ENCODE assay signal across 1 cellular context in genomic region chr5:10272053-10272869, GRCh38.
TF ChIP-seq lines count a peak whose summit lies in the region.

No MANE protein-coding gene starts in this region.

TF ChIP-seq in WTC11, 78 proteins besides CTCF, POLR2A, EP300 and RAD21 (continued from another document):
- TF ChIP-seq ZNF425 (CRISPR knock-in tag; conservative IDR thresholded peaks at IDR 0.05) (no peak), ATF2 (CRISPR knock-in tag; IDR thresholded peaks at IDR 0.05; ENCODE audit: borderline replicate concordance, low read depth) (no peak), NFATC4 (CRISPR knock-in tag; IDR thresholded peaks at IDR 0.05) (no peak), FOXK1 (CRISPR knock-in tag; IDR thresholded peaks at IDR 0.05) (no peak), ZNF423 (CRISPR knock-in tag; IDR thresholded peaks at IDR 0.05) (no peak), IRF1 (CRISPR knock-in tag; IDR thresholded peaks at IDR 0.05) (no peak), ZNF416 (CRISPR knock-in tag; IDR thresholded peaks at IDR 0.05) (no peak)
